16 cellular contexts compared by ENCODE assay signal in the genomic region with DNA sequence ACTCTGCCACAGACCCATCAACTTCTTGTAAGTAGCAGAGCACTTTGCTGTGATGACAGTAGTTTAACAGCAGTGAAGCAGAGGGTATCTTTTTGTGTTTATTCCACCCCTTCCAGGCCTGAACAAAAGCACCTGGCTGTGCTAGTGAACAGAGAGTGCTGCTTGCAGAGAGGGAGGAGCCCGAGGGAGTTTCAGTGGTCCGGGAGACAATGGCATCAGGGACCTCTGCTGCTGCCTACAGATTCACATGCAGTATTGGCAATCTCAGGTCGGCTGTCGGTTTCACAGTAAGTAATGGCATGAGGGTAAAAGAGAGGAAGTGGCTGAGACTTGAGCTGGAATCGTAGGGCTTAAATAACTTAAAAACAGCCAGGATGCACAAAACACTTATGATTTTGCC.
DNase-seq lines count a peak whose midpoint lies in the region; ATAC-seq and TF ChIP-seq lines count a peak whose summit lies in the region.
"Had no signal": no experiment of that assay in that cellular context is flagged by ENCODE, and none has a peak within 500 bp of the region (broad histone marks: within the 10 kb centered on the region; RNA-seq: fewer than 3 reads in every experiment).

No MANE protein-coding gene starts in this region.

- peak overlapping the region; percentile 28 for H2AFZ ChIP-seq in hepatocyte

- H3K9me3 ChIP-seq in hepatocyte (ENCODE audit: low read depth) = no peaks in the 10 kb centered on the region
- H3K9me3 ChIP-seq in T-helper 17 cell (ENCODE audit: control insufficient read depth, low read length, poor library complexity, severe bottlenecking) = no peaks in the 10 kb centered on the region

- 19% methylated on average over 5 of the region's 5 CpGs for WGBS in hepatocyte (ENCODE audit: low lambda C conversion rate, missing lambda C conversion rate)

- no peak overlapping the region for H3K4me3 ChIP-seq in hepatocyte
- H3K4me3 ChIP-seq: skin epidermis had no signal

- H3K4me1 Mint-ChIP-seq in T-helper 17 cell = peaks cover 4% of the 10 kb centered on the region
- H3K4me1 Mint-ChIP-seq: naive B cell had no signal

- H3K36me3 ChIP-seq in hepatocyte (replicated peaks; ENCODE audit: insufficient read depth, low read depth) = no peaks in the 10 kb centered on the region

- no peaks in the 10 kb centered on the region for H4K20me1 ChIP-seq in hepatocyte (ENCODE audit: insufficient read depth, poor library complexity, severe bottlenecking)

- no peak overlapping the region for H3K4me2 ChIP-seq in hepatocyte

- TF ChIP-seq CTCF in hepatocyte (IDR thresholded peaks at IDR 0.05; ENCODE audit: poor library complexity) = no peak

- H3K27ac ChIP-seq in hepatocyte = no peak overlapping the region
- H3K27ac ChIP-seq: skin epidermis had no signal

- no peaks in the 10 kb centered on the region for H3K79me2 ChIP-seq in hepatocyte

- no peaks in the 10 kb centered on the region for H3K4me1 ChIP-seq in hepatocyte (ENCODE audit: insufficient read depth)

- no peaks in the 10 kb centered on the region for H3K9me2 ChIP-seq in hepatocyte (replicated peaks; ENCODE audit: insufficient read depth)

- ATAC-seq in GM18519 (IDR thresholded peaks at IDR 0.05; ENCODE audit: low FRiP score, unreplicated experiment) = peak; percentile 61
- peak; percentile 70 for ATAC-seq in GM21576 (IDR thresholded peaks at IDR 0.05; ENCODE audit: unreplicated experiment)
- no peak for ATAC-seq in T-helper 17 cell
- ATAC-seq: HCT116, SK-N-SH treated with all-trans-retinoic acid at 6 μM for 48 hours had no signal

- H3K27me3 Mint-ChIP-seq in T-helper 17 cell = no peaks in the 10 kb centered on the region

- H3K27ac Mint-ChIP-seq in T-helper 17 cell = no peak overlapping the region
- H3K27ac Mint-ChIP-seq: naive B cell had no signal

- H3K36me3 Mint-ChIP-seq in T-helper 17 cell (ENCODE audit: low read depth) = no peaks in the 10 kb centered on the region
- H3K36me3 Mint-ChIP-seq: naive B cell had no signal

- H3K27me3 ChIP-seq in hepatocyte = no peaks in the 10 kb centered on the region

- no peak overlapping the region for H3K4me3 Mint-ChIP-seq in T-helper 17 cell
- H3K4me3 Mint-ChIP-seq: naive B cell had no signal

- DNase-seq in NCI-H2107 (lab: John Stamatoyannopoulos, UW) = peak; percentile 13
- no peak for DNase-seq in hepatocyte (ENCODE audit: low spot score)
- no peak for DNase-seq in A172 (ENCODE audit: low spot score)
- DNase-seq in NCI-H510A treated with DMSO at 0.1 percent for 48 hours (lab: John Stamatoyannopoulos, UW) = no peak
- DNase-seq in DMS153 treated with DMSO at 0.1 percent for 48 hours (lab: John Stamatoyannopoulos, UW; ENCODE audit: unreplicated experiment) = no peak
- DNase-seq in T-helper 17 cell = no peak
- DNase-seq: activated CD4-positive, alpha-beta T cell treated with anti-CD3 and anti-CD28 coated beads, Interleukin-2, amount 50 U/mL, for 4 hours; anterior cingulate cortex; naive B cell; NCI-H226; stimulated activated CD8-positive, alpha-beta memory T cell treated with anti-CD3 and anti-CD28 coated beads, Interleukin-4, amount 100 ng/mL, for 48 hours had no signal
